Comparison of ENCODE assay signal across 8 cellular contexts in genomic region chr1:54488065-54488750, GRCh38. TPM values are rescaled to one million over a fixed set of nuclear protein-coding genes. Genes with fewer than 3 reads are reported as not detected.
A peak's percentile ranks its signal among the peaks of the same experiment; 100 is the strongest.
DNase-seq lines count a peak whose midpoint lies in the region; ATAC-seq and TF ChIP-seq lines count a peak whose summit lies in the region.

No MANE protein-coding gene starts in this region.

- H3K4me1 Mint-ChIP-seq in nephron, result peaks cover 56% of the 10 kb centered on the region

- DNase-seq in Kasumi-1 (lab: John Stamatoyannopoulos, UW) (peak; percentile 75 to 82), RPMI7951 (ENCODE audit: low read depth) (peak; percentile 89), fibroblast of pulmonary artery (ENCODE audit: low read depth) (peak; percentile 93)
- DNase-seq in activated effector memory CD4-positive, alpha-beta T cell treated with Interleukin-2 at 50 U/mL for 16 hours, result peak; percentile 74
- DNase-seq in stimulated activated naive CD4-positive, alpha-beta T cell (lab: John Stamatoyannopoulos, UW), result peak; percentile 45 to 73 (median 66)

- peak overlapping the region; percentile 78 to 88 (median 84) for H3K9ac ChIP-seq in BLaER1 treated with 17β-estradiol and CSF1 and Interleukin-3, amounts not matched to agents 10 nM and 100 nM

- H3K36me3 Mint-ChIP-seq in nephron (ENCODE audit: low read depth), result no peaks in the 10 kb centered on the region

- peak overlapping the region; percentile 81 to 99 (median 97) for H3K4me2 ChIP-seq in BLaER1 treated with 17β-estradiol and CSF1 and Interleukin-3, amounts not matched to agents 10 nM and 100 nM

- H3K4me3 Mint-ChIP-seq in nephron, result peak overlapping the region; percentile 95 to 99 (median 98)

- H3K4me1 ChIP-seq in BLaER1 treated with 17β-estradiol and CSF1 and Interleukin-3, amounts not matched to agents 10 nM and 100 nM, result peaks cover 39 to 62% (median 59%) of the 10 kb centered on the region in 10 experiments

- ATAC-seq in GM19455 (IDR thresholded peaks at IDR 0.05; ENCODE audit: unreplicated experiment), result peak; percentile 49

- H3K4me3 ChIP-seq in BLaER1 treated with 17β-estradiol and CSF1 and Interleukin-3, amounts not matched to agents 10 nM and 100 nM, result peak overlapping the region; percentile 66 to 77 (median 70)
- peak overlapping the region; percentile 59 for H3K4me3 ChIP-seq in fibroblast of pulmonary artery (replicated peaks; ENCODE audit: low read depth, low read length)

- peak overlapping the region; percentile 68 to 92 (median 84) for H3K27ac ChIP-seq in BLaER1 treated with 17β-estradiol and CSF1 and Interleukin-3, amounts not matched to agents 10 nM and 100 nM

- no peaks in the 10 kb centered on the region for H3K36me3 ChIP-seq in BLaER1 treated with 17β-estradiol and CSF1 and Interleukin-3, amounts not matched to agents 10 nM and 100 nM

- no peaks in the 10 kb centered on the region for H3K27me3 ChIP-seq in BLaER1 treated with 17β-estradiol and CSF1 and Interleukin-3, amounts not matched to agents 10 nM and 100 nM

- no peaks in the 10 kb centered on the region for H3K27me3 Mint-ChIP-seq in nephron (ENCODE audit: low read depth)

- TF ChIP-seq CTCF in fibroblast of pulmonary artery (IDR thresholded peaks at IDR 0.05; ENCODE audit: low read length, missing control alignments), result no peak
- TF ChIP-seq CTCF in nephron (IDR thresholded peaks at IDR 0.05; ENCODE audit: unreplicated experiment in 3 of 3), result peak; percentile 10 to 25 (median 20)

- no peaks in the 10 kb centered on the region for H4K20me1 ChIP-seq in BLaER1 treated with 17β-estradiol and CSF1 and Interleukin-3, amounts not matched to agents 10 nM and 100 nM

- no peaks in the 10 kb centered on the region for H3K9me3 ChIP-seq in BLaER1 treated with 17β-estradiol and CSF1 and Interleukin-3, amounts not matched to agents 10 nM and 100 nM (replicated peaks in 1 of 11)

- no peaks in the 10 kb centered on the region for H3K9me3 Mint-ChIP-seq in nephron

- H3K27ac Mint-ChIP-seq in nephron, result peak overlapping the region; percentile 96 to 99 (median 99)

RNA-seq across cellular contexts. Expression of gene ACOT11, which starts 59.8 kb away (rescaled TPM):
- 0.39 and 0.60 TPM in 2 replicates for total RNA-seq in RPMI7951 (2014; rRNA removed; shearing (Covaris generic))

Comparison
In these comparisons a context has a peak if more than half of its experiments do, and no peak if none do; other contexts are left out.
1. Peak in every context shown above with its lines: DNase-seq, ATAC-seq, H3K4me3 ChIP-seq and H3K27ac ChIP-seq.